26 cellular contexts compared by ENCODE assay signal in genomic region chr2:126771094-126771493, GRCh38.
DNase-seq lines count a peak whose midpoint lies in the region; ATAC-seq, FAIRE-seq and TF ChIP-seq lines count a peak whose summit lies in the region.
"Had no signal": no experiment of that assay in that cellular context is flagged by ENCODE, and none has a peak within 500 bp of the region (broad histone marks: within the 10 kb centered on the region; RNA-seq: fewer than 3 reads in every experiment).

No MANE protein-coding gene starts in this region.

- no peak overlapping the region for H3K4me3 Mint-ChIP-seq in CD8-positive, alpha-beta T cell
- H3K4me3 Mint-ChIP-seq: CD14-positive monocyte had no signal

- H3K4me3 ChIP-seq in CD8-positive, alpha-beta T cell (ENCODE audit: low read depth, low read length): no peak overlapping the region

- no peaks in the 10 kb centered on the region for H3K27me3 Mint-ChIP-seq in CD8-positive, alpha-beta T cell (ENCODE audit: low read depth)

- no peak overlapping the region for H3K27ac ChIP-seq in CD8-positive, alpha-beta T cell (ENCODE audit: low read depth, low read length)
- H3K27ac ChIP-seq: 22Rv1, RWPE1 had no signal

- no peaks in the 10 kb centered on the region for H3K9me3 Mint-ChIP-seq in CD8-positive, alpha-beta T cell

- H3K4me1 Mint-ChIP-seq in CD8-positive, alpha-beta T cell (ENCODE audit: low read depth): peaks cover 44% of the 10 kb centered on the region

- peak; percentile 13 for DNase-seq in activated CD4-positive, CD25-positive, alpha-beta regulatory T cell treated with anti-CD3 and anti-CD28 coated beads, Interleukin-2, amount 50 U/mL, for 72 hours
- no peak for DNase-seq in activated CD4-positive, CD25-positive, alpha-beta regulatory T cell (lab: John Stamatoyannopoulos, UW)
- no peak for DNase-seq in CD8-positive, alpha-beta T cell
- DNase-seq in islet precursor cell: peak; percentile 43
- DNase-seq in sciatic nerve (ENCODE audit: low spot score): peak; percentile 18
- no peak for DNase-seq in NCI-H1092 treated with DMSO at 0.1 percent for 48 hours (lab: John Stamatoyannopoulos, UW)
- DNase-seq in urothelium cell line (ENCODE audit: low spot score): no peak
- DNase-seq: BE2C, KBM-7, MM.1S, NCI-H1092, NCI-H1436, NCI-H187, NCI-H2081 treated with DMSO at 0.1 percent for 48 hours, NCI-H2171, NCI-H226, NCI-H510A, NCI-H69, SHP77 had no signal

- H3K4me1 ChIP-seq in CD8-positive, alpha-beta T cell (ENCODE audit: insufficient read depth, low read length): peaks cover 21% of the 10 kb centered on the region
- H3K4me1 ChIP-seq: BE2C had no signal

- no peak for TF ChIP-seq CTCF in CD8-positive, alpha-beta T cell (IDR thresholded peaks at IDR 0.05)

- CTCF ChIA-PET in CD8-positive, alpha-beta T cell (lab: Charles Lee): interaction anchor here (0.6 to 1.9 kb wide), 2 partner anchors 107 to 243 kb away, joined by 7 to 9 read pairs; no protein-coding TSS in a partner anchor

- no peaks in the 10 kb centered on the region for H3K9me3 ChIP-seq in CD8-positive, alpha-beta T cell (ENCODE audit: low read length)
- H3K9me3 ChIP-seq: BE2C had no signal

- peak overlapping the region; percentile 13 for H3K27ac Mint-ChIP-seq in CD8-positive, alpha-beta T cell

- no peak for ATAC-seq in CD8-positive, alpha-beta T cell
- ATAC-seq in sciatic nerve: no peak
- no peak for ATAC-seq in esophagus mucosa
- ATAC-seq: Panc1 had no signal

- POLR2A ChIA-PET in CD8-positive, alpha-beta T cell (lab: Charles Lee): no interaction called here

- no peaks in the 10 kb centered on the region for H3K36me3 Mint-ChIP-seq in CD8-positive, alpha-beta T cell
- H3K36me3 Mint-ChIP-seq: CD14-positive monocyte had no signal

- no peaks in the 10 kb centered on the region for H3K27me3 ChIP-seq in CD8-positive, alpha-beta T cell (ENCODE audit: insufficient read depth, low read length)
- H3K27me3 ChIP-seq: BE2C had no signal

- intact Hi-C loops in CD8-positive, alpha-beta T cell (cut with DNase I, micrococcal nuclease): no loop called here
- intact Hi-C loops in sciatic nerve (cut with DNase I): no loop called here

- no peak for FAIRE-seq in urothelium cell line (lab: Jason Lieb, UNC)
- FAIRE-seq: D721Med, H54 had no signal

- H3K36me3 ChIP-seq in CD8-positive, alpha-beta T cell (ENCODE audit: insufficient read depth, low read length): no peaks in the 10 kb centered on the region
- H3K36me3 ChIP-seq: BE2C had no signal

Comparison
In these comparisons a context has a peak if more than half of its experiments do, and no peak if none do; other contexts are left out.
1. DNase-seq: peak in activated CD4-positive, CD25-positive, alpha-beta regulatory T cell treated with anti-CD3 and anti-CD28 coated beads, Interleukin-2, amount 50 U/mL, for 72 hours (single experiment), islet precursor cell (single experiment) and sciatic nerve (single experiment); none in activated CD4-positive, CD25-positive, alpha-beta regulatory T cell (0 of 4), CD8-positive, alpha-beta T cell (0 of 7), NCI-H1092 treated with DMSO at 0.1 percent for 48 hours (single experiment) and urothelium cell line (single experiment).